In the genomic region with DNA sequence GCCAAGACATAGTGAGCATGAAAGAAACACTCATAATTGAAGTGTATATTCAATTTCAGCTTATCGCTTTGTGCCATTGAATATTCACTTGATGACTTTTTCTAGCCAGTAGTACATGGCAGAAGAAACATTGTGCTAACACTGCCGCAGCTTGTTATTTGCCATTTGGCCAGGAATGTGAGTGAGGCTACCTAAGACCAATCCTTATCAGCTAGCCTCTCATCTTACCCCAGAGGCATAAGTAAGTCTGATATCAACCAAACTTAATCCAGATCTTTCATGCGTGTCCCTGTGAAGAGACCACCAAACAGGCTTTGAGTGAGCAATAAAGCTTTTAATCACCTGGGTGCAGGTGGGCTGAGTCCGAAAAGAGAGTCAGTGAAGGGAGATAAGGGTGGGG, we compare ENCODE assay signal across 2 cellular contexts.
TF ChIP-seq lines count a peak whose summit lies in the region.

No MANE protein-coding gene starts in this region.

TF ChIP-seq in GM23338, 12 proteins besides CTCF, POLR2A, EP300 and RAD21 (continues in another document):
- TF ChIP-seq STAT1 (IDR thresholded peaks at IDR 0.05; ENCODE audit: unreplicated experiment) (no peak), JUNB (IDR thresholded peaks at IDR 0.05; ENCODE audit: unreplicated experiment) (no peak), NANOG (IDR thresholded peaks at IDR 0.05; ENCODE audit: borderline replicate concordance) (no peak), EZH2phosphoT487 (IDR thresholded peaks at IDR 0.05; ENCODE audit: unreplicated experiment) (no peak), EZH2 (IDR thresholded peaks at IDR 0.05; ENCODE audit: low read depth, unreplicated experiment) (no peak), POLR2AphosphoS5 (IDR thresholded peaks at IDR 0.05; ENCODE audit: low read depth) (no peak), CREB1 (CRISPR knock-in tag; IDR thresholded peaks at IDR 0.05; ENCODE audit: low read depth) (no peak), ZNF114 (CRISPR knock-in tag; IDR thresholded peaks at IDR 0.05) (no peak), ZNF331 (CRISPR knock-in tag; IDR thresholded peaks at IDR 0.05; ENCODE audit: low read depth) (no peak)
- TF ChIP-seq, protein P1, sequence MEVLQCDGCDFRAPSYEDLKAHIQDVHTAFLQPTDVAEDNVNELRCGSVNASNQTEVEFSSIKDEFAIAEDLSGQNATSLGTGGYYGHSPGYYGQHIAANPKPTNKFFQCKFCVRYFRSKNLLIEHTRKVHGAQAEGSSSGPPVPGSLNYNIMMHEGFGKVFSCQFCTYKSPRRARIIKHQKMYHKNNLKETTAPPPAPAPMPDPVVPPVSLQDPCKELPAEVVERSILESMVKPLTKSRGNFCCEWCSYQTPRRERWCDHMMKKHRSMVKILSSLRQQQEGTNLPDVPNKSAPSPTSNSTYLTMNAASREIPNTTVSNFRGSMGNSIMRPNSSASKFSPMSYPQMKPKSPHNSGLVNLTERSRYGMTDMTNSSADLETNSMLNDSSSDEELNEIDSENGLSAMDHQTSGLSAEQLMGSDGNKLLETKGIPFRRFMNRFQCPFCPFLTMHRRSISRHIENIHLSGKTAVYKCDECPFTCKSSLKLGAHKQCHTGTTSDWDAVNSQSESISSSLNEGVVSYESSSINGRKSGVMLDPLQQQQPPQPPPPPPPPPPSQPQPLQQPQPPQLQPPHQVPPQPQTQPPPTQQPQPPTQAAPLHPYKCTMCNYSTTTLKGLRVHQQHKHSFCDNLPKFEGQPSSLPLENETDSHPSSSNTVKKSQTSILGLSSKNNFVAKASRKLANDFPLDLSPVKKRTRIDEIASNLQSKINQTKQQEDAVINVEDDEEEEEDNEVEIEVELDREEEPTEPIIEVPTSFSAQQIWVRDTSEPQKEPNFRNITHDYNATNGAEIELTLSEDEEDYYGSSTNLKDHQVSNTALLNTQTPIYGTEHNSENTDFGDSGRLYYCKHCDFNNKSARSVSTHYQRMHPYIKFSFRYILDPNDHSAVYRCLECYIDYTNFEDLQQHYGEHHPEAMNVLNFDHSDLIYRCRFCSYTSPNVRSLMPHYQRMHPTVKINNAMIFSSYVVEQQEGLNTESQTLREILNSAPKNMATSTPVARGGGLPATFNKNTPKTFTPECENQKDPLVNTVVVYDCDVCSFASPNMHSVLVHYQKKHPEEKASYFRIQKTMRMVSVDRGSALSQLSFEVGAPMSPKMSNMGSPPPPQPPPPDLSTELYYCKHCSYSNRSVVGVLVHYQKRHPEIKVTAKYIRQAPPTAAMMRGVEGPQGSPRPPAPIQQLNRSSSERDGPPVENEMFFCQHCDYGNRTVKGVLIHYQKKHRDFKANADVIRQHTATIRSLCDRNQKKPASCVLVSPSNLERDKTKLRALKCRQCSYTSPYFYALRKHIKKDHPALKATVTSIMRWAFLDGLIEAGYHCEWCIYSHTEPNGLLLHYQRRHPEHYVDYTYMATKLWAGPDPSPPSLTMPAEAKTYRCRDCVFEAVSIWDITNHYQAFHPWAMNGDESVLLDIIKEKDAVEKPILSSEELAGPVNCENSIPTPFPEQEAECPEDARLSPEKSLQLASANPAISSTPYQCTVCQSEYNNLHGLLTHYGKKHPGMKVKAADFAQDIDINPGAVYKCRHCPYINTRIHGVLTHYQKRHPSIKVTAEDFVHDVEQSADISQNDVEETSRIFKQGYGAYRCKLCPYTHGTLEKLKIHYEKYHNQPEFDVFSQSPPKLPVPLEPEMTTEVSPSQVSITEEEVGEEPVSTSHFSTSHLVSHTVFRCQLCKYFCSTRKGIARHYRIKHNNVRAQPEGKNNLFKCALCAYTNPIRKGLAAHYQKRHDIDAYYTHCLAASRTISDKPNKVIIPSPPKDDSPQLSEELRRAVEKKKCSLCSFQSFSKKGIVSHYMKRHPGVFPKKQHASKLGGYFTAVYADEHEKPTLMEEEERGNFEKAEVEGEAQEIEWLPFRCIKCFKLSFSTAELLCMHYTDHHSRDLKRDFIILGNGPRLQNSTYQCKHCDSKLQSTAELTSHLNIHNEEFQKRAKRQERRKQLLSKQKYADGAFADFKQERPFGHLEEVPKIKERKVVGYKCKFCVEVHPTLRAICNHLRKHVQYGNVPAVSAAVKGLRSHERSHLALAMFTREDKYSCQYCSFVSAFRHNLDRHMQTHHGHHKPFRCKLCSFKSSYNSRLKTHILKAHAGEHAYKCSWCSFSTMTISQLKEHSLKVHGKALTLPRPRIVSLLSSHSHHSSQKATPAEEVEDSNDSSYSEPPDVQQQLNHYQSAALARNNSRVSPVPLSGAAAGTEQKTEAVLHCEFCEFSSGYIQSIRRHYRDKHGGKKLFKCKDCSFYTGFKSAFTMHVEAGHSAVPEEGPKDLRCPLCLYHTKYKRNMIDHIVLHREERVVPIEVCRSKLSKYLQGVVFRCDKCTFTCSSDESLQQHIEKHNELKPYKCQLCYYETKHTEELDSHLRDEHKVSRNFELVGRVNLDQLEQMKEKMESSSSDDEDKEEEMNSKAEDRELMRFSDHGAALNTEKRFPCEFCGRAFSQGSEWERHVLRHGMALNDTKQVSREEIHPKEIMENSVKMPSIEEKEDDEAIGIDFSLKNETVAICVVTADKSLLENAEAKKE (CRISPR knock-in tag; IDR thresholded peaks at IDR 0.05), result no peak
- TF ChIP-seq, protein P2, sequence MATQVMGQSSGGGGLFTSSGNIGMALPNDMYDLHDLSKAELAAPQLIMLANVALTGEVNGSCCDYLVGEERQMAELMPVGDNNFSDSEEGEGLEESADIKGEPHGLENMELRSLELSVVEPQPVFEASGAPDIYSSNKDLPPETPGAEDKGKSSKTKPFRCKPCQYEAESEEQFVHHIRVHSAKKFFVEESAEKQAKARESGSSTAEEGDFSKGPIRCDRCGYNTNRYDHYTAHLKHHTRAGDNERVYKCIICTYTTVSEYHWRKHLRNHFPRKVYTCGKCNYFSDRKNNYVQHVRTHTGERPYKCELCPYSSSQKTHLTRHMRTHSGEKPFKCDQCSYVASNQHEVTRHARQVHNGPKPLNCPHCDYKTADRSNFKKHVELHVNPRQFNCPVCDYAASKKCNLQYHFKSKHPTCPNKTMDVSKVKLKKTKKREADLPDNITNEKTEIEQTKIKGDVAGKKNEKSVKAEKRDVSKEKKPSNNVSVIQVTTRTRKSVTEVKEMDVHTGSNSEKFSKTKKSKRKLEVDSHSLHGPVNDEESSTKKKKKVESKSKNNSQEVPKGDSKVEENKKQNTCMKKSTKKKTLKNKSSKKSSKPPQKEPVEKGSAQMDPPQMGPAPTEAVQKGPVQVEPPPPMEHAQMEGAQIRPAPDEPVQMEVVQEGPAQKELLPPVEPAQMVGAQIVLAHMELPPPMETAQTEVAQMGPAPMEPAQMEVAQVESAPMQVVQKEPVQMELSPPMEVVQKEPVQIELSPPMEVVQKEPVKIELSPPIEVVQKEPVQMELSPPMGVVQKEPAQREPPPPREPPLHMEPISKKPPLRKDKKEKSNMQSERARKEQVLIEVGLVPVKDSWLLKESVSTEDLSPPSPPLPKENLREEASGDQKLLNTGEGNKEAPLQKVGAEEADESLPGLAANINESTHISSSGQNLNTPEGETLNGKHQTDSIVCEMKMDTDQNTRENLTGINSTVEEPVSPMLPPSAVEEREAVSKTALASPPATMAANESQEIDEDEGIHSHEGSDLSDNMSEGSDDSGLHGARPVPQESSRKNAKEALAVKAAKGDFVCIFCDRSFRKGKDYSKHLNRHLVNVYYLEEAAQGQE (IDR thresholded peaks at IDR 0.05; ENCODE audit: unreplicated experiment), result no peak

TF ChIP-seq in H1, 55 proteins besides CTCF, POLR2A, EP300 and RAD21:
- TF ChIP-seq SAP30 (IDR thresholded peaks at IDR 0.05; ENCODE audit: insufficient read depth, insufficient replicate concordance, low read length) (no peak), CREB1 (IDR thresholded peaks at IDR 0.05) (no peak), SIRT6 (IDR thresholded peaks at IDR 0.05; ENCODE audit: low read length) (no peak), JUN (IDR thresholded peaks at IDR 0.05; ENCODE audit: low read depth, low read length) (no peak), HDAC6 (IDR thresholded peaks at IDR 0.05; ENCODE audit: low read depth, low read length) (no peak), FOSL1 (IDR thresholded peaks at IDR 0.05; ENCODE audit: insufficient read depth, low read depth, low read length) (no peak), YY1 (IDR thresholded peaks at IDR 0.05; ENCODE audit: low read depth, low read length) (no peak), SUZ12 (IDR thresholded peaks at IDR 0.05; ENCODE audit: low read length) (no peak)
- TF ChIP-seq, protein P3, sequence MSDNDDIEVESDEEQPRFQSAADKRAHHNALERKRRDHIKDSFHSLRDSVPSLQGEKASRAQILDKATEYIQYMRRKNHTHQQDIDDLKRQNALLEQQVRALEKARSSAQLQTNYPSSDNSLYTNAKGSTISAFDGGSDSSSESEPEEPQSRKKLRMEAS (IDR thresholded peaks at IDR 0.05), result no peak
- TF ChIP-seq, protein P4, sequence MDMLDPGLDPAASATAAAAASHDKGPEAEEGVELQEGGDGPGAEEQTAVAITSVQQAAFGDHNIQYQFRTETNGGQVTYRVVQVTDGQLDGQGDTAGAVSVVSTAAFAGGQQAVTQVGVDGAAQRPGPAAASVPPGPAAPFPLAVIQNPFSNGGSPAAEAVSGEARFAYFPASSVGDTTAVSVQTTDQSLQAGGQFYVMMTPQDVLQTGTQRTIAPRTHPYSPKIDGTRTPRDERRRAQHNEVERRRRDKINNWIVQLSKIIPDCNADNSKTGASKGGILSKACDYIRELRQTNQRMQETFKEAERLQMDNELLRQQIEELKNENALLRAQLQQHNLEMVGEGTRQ (IDR thresholded peaks at IDR 0.05; ENCODE audit: low read length), result no peak
